1 cellular context compared by ENCODE assay signal in genomic region chr2:169798718-169799495, GRCh38.
TF ChIP-seq lines count a peak whose summit lies in the region.

TSS of gene SSB (plus strand) at chr2:169798871. CDS start at chr2:169800961, 2,090 bp downstream.

TF ChIP-seq in HepG2, 621 proteins besides CTCF, POLR2A, EP300 and RAD21 (continued from another document and continues in another):
- TF ChIP-seq ZNF281 (CRISPR knock-in tag; IDR thresholded peaks at IDR 0.05; ENCODE audit: borderline replicate concordance) (no peak), RFXANK (CRISPR knock-in tag; IDR thresholded peaks at IDR 0.05) (no peak), NR2F6 (IDR thresholded peaks at IDR 0.05) (no peak), NR2F6 (CRISPR knock-in tag; IDR thresholded peaks at IDR 0.05) (no peak; the same call in 1 of the 2 replicates), ZNF609 (CRISPR knock-in tag; IDR thresholded peaks at IDR 0.05; ENCODE audit: borderline replicate concordance) (peak; percentile 32; the same call in 1 of the 2 replicates), ZNF12 (CRISPR knock-in tag; IDR thresholded peaks at IDR 0.05) (peak; percentile 51; the same call in 1 of the 2 replicates), ZSCAN25 (CRISPR knock-in tag; IDR thresholded peaks at IDR 0.05) (0 out of 2 replicates have a peak, but pooled peaks have one; percentile 37), ZBTB1 (CRISPR knock-in tag; IDR thresholded peaks at IDR 0.05; ENCODE audit: borderline replicate concordance) (no peak), NFYC (CRISPR knock-in tag; IDR thresholded peaks at IDR 0.05) (no peak), ZMYM2 (CRISPR knock-in tag; IDR thresholded peaks at IDR 0.05) (peak; percentile 55; the same call in 1 of the 2 replicates), MTF2 (CRISPR knock-in tag; IDR thresholded peaks at IDR 0.05; ENCODE audit: borderline replicate concordance) (no peak), SMYD3 (CRISPR knock-in tag; IDR thresholded peaks at IDR 0.05) (no peak; the same call in 1 of the 2 replicates), IRX3 (CRISPR knock-in tag; IDR thresholded peaks at IDR 0.05; ENCODE audit: borderline replicate concordance, low read depth) (no peak), NFKB2 (CRISPR knock-in tag; IDR thresholded peaks at IDR 0.05; ENCODE audit: borderline replicate concordance) (peak; percentile 91), ZNF569 (CRISPR knock-in tag; IDR thresholded peaks at IDR 0.05; ENCODE audit: borderline replicate concordance) (no peak), DBP (CRISPR knock-in tag; IDR thresholded peaks at IDR 0.05; ENCODE audit: not compliant biosample characterization) (peak; percentile 18), ZNF367 (CRISPR knock-in tag; IDR thresholded peaks at IDR 0.05; ENCODE audit: borderline replicate concordance) (no peak), PCBP2 (optimal IDR thresholded peaks at IDR 0.05; ENCODE audit: low read depth, low read length, poor library complexity, severe bottlenecking) (no peak), MXI1 (IDR thresholded peaks at IDR 0.05; ENCODE audit: borderline replicate concordance, low read depth, low read length) (peak; percentile 49; the same call in 1 of the 3 replicates), ZNF235 (CRISPR knock-in tag; IDR thresholded peaks at IDR 0.05; ENCODE audit: borderline replicate concordance) (peak; percentile 73), SMC3 (IDR thresholded peaks at IDR 0.05; ENCODE audit: low read length) (no peak), CBX1 (IDR thresholded peaks at IDR 0.05; ENCODE audit: low read depth) (no peak), SNAI1 (CRISPR knock-in tag; IDR thresholded peaks at IDR 0.05; ENCODE audit: borderline replicate concordance) (peak; percentile 79; the same call in 1 of the 2 replicates), ZNF20 (CRISPR knock-in tag; IDR thresholded peaks at IDR 0.05) (0 out of 2 replicates have a peak, but pooled peaks have one; percentile 19), ARHGAP35 (CRISPR knock-in tag; IDR thresholded peaks at IDR 0.05; ENCODE audit: borderline replicate concordance) (no peak), CHD2 (IDR thresholded peaks at IDR 0.05; ENCODE audit: low read depth, low read length) (no peak), FOXK1 (CRISPR knock-in tag; IDR thresholded peaks at IDR 0.05; ENCODE audit: borderline replicate concordance, low read depth) (peak; percentile 59; the same call in 1 of the 2 replicates), ZBTB21 (CRISPR knock-in tag; IDR thresholded peaks at IDR 0.05) (no peak; the same call in 1 of the 2 replicates), HCFC1 (IDR thresholded peaks at IDR 0.05; ENCODE audit: low read depth, low read length) (peak; percentile 17; the same call in 1 of the 2 replicates), ZNF335 (CRISPR knock-in tag; IDR thresholded peaks at IDR 0.05) (0 out of 2 replicates have a peak, but pooled peaks have one; percentile 59), KAT8 (CRISPR knock-in tag; IDR thresholded peaks at IDR 0.05) (peak; percentile 87), ZNF577 (CRISPR knock-in tag; IDR thresholded peaks at IDR 0.05; ENCODE audit: borderline replicate concordance, low read depth) (no peak), ARID4A (CRISPR knock-in tag; IDR thresholded peaks at IDR 0.05; ENCODE audit: borderline replicate concordance) (peak; percentile 94), ZBTB42 (CRISPR knock-in tag; IDR thresholded peaks at IDR 0.05) (no peak), ETV5 (CRISPR knock-in tag; IDR thresholded peaks at IDR 0.05; ENCODE audit: borderline replicate concordance) (peak; percentile 72; the same call in 1 of the 2 replicates), GTF3A (CRISPR knock-in tag; conservative IDR thresholded peaks at IDR 0.05) (no peak), NFATC3 (CRISPR knock-in tag; IDR thresholded peaks at IDR 0.05) (no peak)
- TF ChIP-seq, protein P1, sequence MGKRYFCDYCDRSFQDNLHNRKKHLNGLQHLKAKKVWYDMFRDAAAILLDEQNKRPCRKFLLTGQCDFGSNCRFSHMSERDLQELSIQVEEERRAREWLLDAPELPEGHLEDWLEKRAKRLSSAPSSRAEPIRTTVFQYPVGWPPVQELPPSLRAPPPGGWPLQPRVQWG (CRISPR knock-in tag; IDR thresholded peaks at IDR 0.05; ENCODE audit: borderline replicate concordance, low read depth) = no peak
- TF ChIP-seq, protein P2, sequence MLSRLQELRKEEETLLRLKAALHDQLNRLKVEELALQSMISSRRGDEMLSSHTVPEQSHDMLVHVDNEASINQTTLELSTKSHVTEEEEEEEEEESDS (CRISPR knock-in tag; IDR thresholded peaks at IDR 0.05; ENCODE audit: borderline replicate concordance) = no peak
- TF ChIP-seq, protein P3, sequence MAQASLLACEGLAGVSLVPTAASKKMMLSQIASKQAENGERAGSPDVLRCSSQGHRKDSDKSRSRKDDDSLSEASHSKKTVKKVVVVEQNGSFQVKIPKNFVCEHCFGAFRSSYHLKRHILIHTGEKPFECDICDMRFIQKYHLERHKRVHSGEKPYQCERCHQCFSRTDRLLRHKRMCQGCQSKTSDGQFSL (CRISPR knock-in tag; IDR thresholded peaks at IDR 0.05) = no peak
- TF ChIP-seq, protein P4, sequence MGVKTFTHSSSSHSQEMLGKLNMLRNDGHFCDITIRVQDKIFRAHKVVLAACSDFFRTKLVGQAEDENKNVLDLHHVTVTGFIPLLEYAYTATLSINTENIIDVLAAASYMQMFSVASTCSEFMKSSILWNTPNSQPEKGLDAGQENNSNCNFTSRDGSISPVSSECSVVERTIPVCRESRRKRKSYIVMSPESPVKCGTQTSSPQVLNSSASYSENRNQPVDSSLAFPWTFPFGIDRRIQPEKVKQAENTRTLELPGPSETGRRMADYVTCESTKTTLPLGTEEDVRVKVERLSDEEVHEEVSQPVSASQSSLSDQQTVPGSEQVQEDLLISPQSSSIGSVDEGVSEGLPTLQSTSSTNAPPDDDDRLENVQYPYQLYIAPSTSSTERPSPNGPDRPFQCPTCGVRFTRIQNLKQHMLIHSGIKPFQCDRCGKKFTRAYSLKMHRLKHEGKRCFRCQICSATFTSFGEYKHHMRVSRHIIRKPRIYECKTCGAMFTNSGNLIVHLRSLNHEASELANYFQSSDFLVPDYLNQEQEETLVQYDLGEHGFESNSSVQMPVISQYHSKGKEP (CRISPR knock-in tag; IDR thresholded peaks at IDR 0.05) = peak; percentile 21; the same call in 1 of the 2 replicates
- TF ChIP-seq, protein P5, sequence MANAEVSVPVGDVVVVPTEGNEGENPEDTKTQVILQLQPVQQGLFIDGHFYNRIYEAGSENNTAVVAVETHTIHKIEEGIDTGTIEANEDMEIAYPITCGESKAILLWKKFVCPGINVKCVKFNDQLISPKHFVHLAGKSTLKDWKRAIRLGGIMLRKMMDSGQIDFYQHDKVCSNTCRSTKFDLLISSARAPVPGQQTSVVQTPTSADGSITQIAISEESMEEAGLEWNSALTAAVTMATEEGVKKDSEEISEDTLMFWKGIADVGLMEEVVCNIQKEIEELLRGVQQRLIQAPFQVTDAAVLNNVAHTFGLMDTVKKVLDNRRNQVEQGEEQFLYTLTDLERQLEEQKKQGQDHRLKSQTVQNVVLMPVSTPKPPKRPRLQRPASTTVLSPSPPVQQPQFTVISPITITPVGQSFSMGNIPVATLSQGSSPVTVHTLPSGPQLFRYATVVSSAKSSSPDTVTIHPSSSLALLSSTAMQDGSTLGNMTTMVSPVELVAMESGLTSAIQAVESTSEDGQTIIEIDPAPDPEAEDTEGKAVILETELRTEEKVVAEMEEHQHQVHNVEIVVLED (CRISPR knock-in tag; IDR thresholded peaks at IDR 0.05; ENCODE audit: borderline replicate concordance) = peak; percentile 36; the same call in 1 of the 2 replicates
- TF ChIP-seq, protein P6, sequence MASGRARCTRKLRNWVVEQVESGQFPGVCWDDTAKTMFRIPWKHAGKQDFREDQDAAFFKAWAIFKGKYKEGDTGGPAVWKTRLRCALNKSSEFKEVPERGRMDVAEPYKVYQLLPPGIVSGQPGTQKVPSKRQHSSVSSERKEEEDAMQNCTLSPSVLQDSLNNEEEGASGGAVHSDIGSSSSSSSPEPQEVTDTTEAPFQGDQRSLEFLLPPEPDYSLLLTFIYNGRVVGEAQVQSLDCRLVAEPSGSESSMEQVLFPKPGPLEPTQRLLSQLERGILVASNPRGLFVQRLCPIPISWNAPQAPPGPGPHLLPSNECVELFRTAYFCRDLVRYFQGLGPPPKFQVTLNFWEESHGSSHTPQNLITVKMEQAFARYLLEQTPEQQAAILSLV (CRISPR knock-in tag; IDR thresholded peaks at IDR 0.05; ENCODE audit: borderline replicate concordance) = peak; percentile 84; the same call in 1 of the 2 replicates
